In genomic region chr13:89897681-89898080, GRCh38 we compare ENCODE assay signal across 17 cellular contexts.
DNase-seq lines count a peak whose midpoint lies in the region; ATAC-seq, FAIRE-seq and TF ChIP-seq lines count a peak whose summit lies in the region.
"Had no signal": no experiment of that assay in that cellular context is flagged by ENCODE, and none has a peak within 500 bp of the region (broad histone marks: within the 10 kb centered on the region; RNA-seq: fewer than 3 reads in every experiment).

No MANE protein-coding gene starts in this region.

- H4K20me1 ChIP-seq in GM12878 (ENCODE audit: control insufficient read depth, insufficient read depth): no peaks in the 10 kb centered on the region

- in situ Hi-C loops in GM12878 (cut with MboI): no loop called here

- no peaks in the 10 kb centered on the region for H3K4me1 Mint-ChIP-seq in CD8-positive, alpha-beta T cell (ENCODE audit: low read depth)
- H3K4me1 Mint-ChIP-seq: CD4-positive, CD25-positive, alpha-beta regulatory T cell; T-helper 17 cell had no signal

- H2AFZ ChIP-seq in GM12878 (ENCODE audit: control insufficient read depth, low read depth, low read length): no peak overlapping the region

- POLR2A ChIA-PET in GM12878 (lab: Charles Lee): no interaction called here
- POLR2A ChIA-PET in CD8-positive, alpha-beta T cell (lab: Charles Lee): no interaction called here

- no peak for FAIRE-seq in GM12878 (lab: Jason Lieb, UNC)
- FAIRE-seq: kidney had no signal

- intact Hi-C loops in GM12878 (cut with micrococcal nuclease; ENCODE audit: unreplicated experiment): no loop called here
- intact Hi-C loops in CD8-positive, alpha-beta T cell (cut with DNase I, micrococcal nuclease): no loop called here

- no peak overlapping the region for H3K27ac ChIP-seq in GM12878 (ENCODE audit: control insufficient read depth, insufficient read depth)
- H3K27ac ChIP-seq in CD8-positive, alpha-beta T cell (ENCODE audit: low read depth, low read length): no peak overlapping the region
- no peak overlapping the region for H3K27ac ChIP-seq in effector memory CD4-positive, alpha-beta T cell (ENCODE audit: insufficient read depth, low read length, poor library complexity, severe bottlenecking)
- H3K27ac ChIP-seq: heart left ventricle, neutrophil had no signal

- no peak overlapping the region for H3K4me3 Mint-ChIP-seq in CD8-positive, alpha-beta T cell
- H3K4me3 Mint-ChIP-seq: activated T-cell treated with anti-CD3 and anti-CD28 coated beads, Interleukin-2, amount 50 U/mL, for 4 hours; CD4-positive, CD25-positive, alpha-beta regulatory T cell; stimulated activated naive CD8-positive, alpha-beta T cell treated with anti-CD3 and anti-CD28 coated beads, Interleukin-15, Interleukin-2, amounts not matched to agents 100 ng/mL and 50 ng/mL, for 24 hours; T-helper 17 cell had no signal

- RAD21 ChIA-PET in GM12878 (lab: Charles Lee; ENCODE audit: unreplicated experiment): no interaction called here

- SMC1A ChIA-PET in GM12878 (lab: Charles Lee; ENCODE audit: uncharacterized antibody, unreplicated experiment): interaction anchor here (1.0 kb wide), 1 partner anchor 10 kb away, joined by 3 read pairs; no protein-coding TSS in a partner anchor

- no peaks in the 10 kb centered on the region for H3K9me3 ChIP-seq in GM12878 (replicated peaks; ENCODE audit: control insufficient read depth, insufficient read depth, low read length)
- H3K9me3 ChIP-seq in CD8-positive, alpha-beta T cell (ENCODE audit: low read length): no peaks in the 10 kb centered on the region
- H3K9me3 ChIP-seq in effector memory CD4-positive, alpha-beta T cell (ENCODE audit: control insufficient read depth, low read length): no peaks in the 10 kb centered on the region
- H3K9me3 ChIP-seq: neutrophil had no signal

- H3K9ac ChIP-seq in GM12878 (ENCODE audit: control insufficient read depth, insufficient read depth, low read length): no peak overlapping the region

- H3K36me3 ChIP-seq in GM12878 (ENCODE audit: control insufficient read depth in 2 of 2, insufficient read depth in 2 of 2, low read length in 1 of 2): no peaks in the 10 kb centered on the region
- no peaks in the 10 kb centered on the region for H3K36me3 ChIP-seq in CD8-positive, alpha-beta T cell (ENCODE audit: insufficient read depth, low read length)
- no peaks in the 10 kb centered on the region for H3K36me3 ChIP-seq in effector memory CD4-positive, alpha-beta T cell (ENCODE audit: control insufficient read depth, insufficient read depth, low read length)
- H3K36me3 ChIP-seq: heart left ventricle, neutrophil had no signal

- H3K27ac Mint-ChIP-seq in CD8-positive, alpha-beta T cell: no peak overlapping the region
- H3K27ac Mint-ChIP-seq: CD4-positive, CD25-positive, alpha-beta regulatory T cell; stimulated activated naive CD8-positive, alpha-beta T cell treated with anti-CD3 and anti-CD28 coated beads, Interleukin-15, Interleukin-2, amounts not matched to agents 100 ng/mL and 50 ng/mL, for 24 hours; T-helper 17 cell had no signal

- peaks cover 28% of the 10 kb centered on the region for H3K9me3 Mint-ChIP-seq in CD8-positive, alpha-beta T cell

- H3K79me2 ChIP-seq in GM12878 (ENCODE audit: control insufficient read depth, insufficient read depth, low read length): no peaks in the 10 kb centered on the region

- no peak for TF ChIP-seq POLR2A in GM12878 (IDR thresholded peaks at IDR 0.05; ENCODE audit: low read depth, low read length)

- 0 out of 6 replicates have a peak, but pooled peaks of 1 of the 3 experiments have one; percentile 2 for TF ChIP-seq CTCF in GM12878 (IDR thresholded peaks at IDR 0.05 in 2 of 3, conservative IDR thresholded peaks at IDR 0.05 in 1 of 3; ENCODE audit: control insufficient read depth in 2 of 3, extremely low read depth in 1 of 3, insufficient read depth in 1 of 3, low read depth in 3 of 3, low read length in 3 of 3)
- no peak for TF ChIP-seq CTCF in CD8-positive, alpha-beta T cell (IDR thresholded peaks at IDR 0.05)

- BruUV-seq in GM12878 (replicated peaks; lab: Mats Ljungman, UMichigan): no TSS peak

- 33% methylated on average over 1 of the region's 1 CpG for WGBS in GM12878 (ENCODE audit: insufficient coverage, insufficient replicate concordance, low lambda C conversion rate, missing lambda C conversion rate)

- H3K4me1 ChIP-seq in GM12878 (ENCODE audit: control insufficient read depth, insufficient read depth, low read length): no peaks in the 10 kb centered on the region
- no peaks in the 10 kb centered on the region for H3K4me1 ChIP-seq in CD8-positive, alpha-beta T cell (ENCODE audit: insufficient read depth, low read length)
- no peaks in the 10 kb centered on the region for H3K4me1 ChIP-seq in effector memory CD4-positive, alpha-beta T cell (ENCODE audit: control insufficient read depth, insufficient read depth, low read length, poor library complexity, severe bottlenecking)
- H3K4me1 ChIP-seq: heart left ventricle had no signal

- peak; percentile 4 for DNase-seq in GM12878 (ENCODE audit: low read depth, low spot score)
- no peak for DNase-seq in CD8-positive, alpha-beta T cell
- DNase-seq in effector memory CD4-positive, alpha-beta T cell: no peak
- DNase-seq: activated CD4-positive, alpha-beta T cell treated with anti-CD3 and anti-CD28 coated beads for 48 hours; activated T-cell treated with anti-CD3 and anti-CD28 coated beads, Interleukin-2, amount 50 U/mL, for 4 hours; CD4-positive, CD25-positive, alpha-beta regulatory T cell; EL; heart left ventricle; kidney; midbrain; T-helper 17 cell had no signal

- no peaks in the 10 kb centered on the region for H3K27me3 ChIP-seq in GM12878 (replicated peaks in 1 of 2; ENCODE audit: control insufficient read depth in 2 of 2, insufficient read depth in 2 of 2, low read length in 1 of 2)
- H3K27me3 ChIP-seq in CD8-positive, alpha-beta T cell (ENCODE audit: insufficient read depth, low read length): no peaks in the 10 kb centered on the region
- no peaks in the 10 kb centered on the region for H3K27me3 ChIP-seq in effector memory CD4-positive, alpha-beta T cell (replicated peaks; ENCODE audit: control insufficient read depth, insufficient read depth, low read length, poor library complexity, severe bottlenecking)
- H3K27me3 ChIP-seq: heart left ventricle, neutrophil had no signal

- H3K27me3 Mint-ChIP-seq in CD8-positive, alpha-beta T cell (ENCODE audit: low read depth): no peaks in the 10 kb centered on the region
- H3K27me3 Mint-ChIP-seq: CD4-positive, CD25-positive, alpha-beta regulatory T cell; stimulated activated naive CD8-positive, alpha-beta T cell treated with anti-CD3 and anti-CD28 coated beads, Interleukin-15, Interleukin-2, amounts not matched to agents 100 ng/mL and 50 ng/mL, for 24 hours; T-helper 17 cell had no signal

- no peak overlapping the region for H3K4me3 ChIP-seq in GM12878
- H3K4me3 ChIP-seq in CD8-positive, alpha-beta T cell (ENCODE audit: low read depth, low read length): no peak overlapping the region
- no peak overlapping the region for H3K4me3 ChIP-seq in effector memory CD4-positive, alpha-beta T cell (ENCODE audit: insufficient read depth, low read depth, low read length, poor library complexity, severe bottlenecking)
- H3K4me3 ChIP-seq: heart left ventricle had no signal

- no peaks in the 10 kb centered on the region for H3K36me3 Mint-ChIP-seq in CD8-positive, alpha-beta T cell
- H3K36me3 Mint-ChIP-seq: CD4-positive, CD25-positive, alpha-beta regulatory T cell had no signal

- H3K4me2 ChIP-seq in GM12878 (ENCODE audit: control insufficient read depth, insufficient read depth): no peak overlapping the region

- TF ChIP-seq EP300 in GM12878 (IDR thresholded peaks at IDR 0.05; ENCODE audit: borderline replicate concordance in 1 of 2, control insufficient read depth in 1 of 2, low read depth in 2 of 2, low read length in 2 of 2): peak in 1 of 2 experiments; percentile 56; a peak in 1 of 4 replicates

- TF ChIP-seq RAD21 in GM12878 (IDR thresholded peaks at IDR 0.05; ENCODE audit: insufficient read depth, low read depth, low read length): no peak

- CTCF ChIA-PET in GM12878 (lab: Yijun Ruan, JAX): no interaction called here
- CTCF ChIA-PET in CD8-positive, alpha-beta T cell (lab: Charles Lee): no interaction called here

- peak; percentile 57 for ATAC-seq in GM19043 (IDR thresholded peaks at IDR 0.05; ENCODE audit: low read depth, unreplicated experiment)
- peak; percentile 47 for ATAC-seq in GM21825 (IDR thresholded peaks at IDR 0.05; ENCODE audit: unreplicated experiment)
- peak; percentile 69 for ATAC-seq in HG03442 (IDR thresholded peaks at IDR 0.05; ENCODE audit: unreplicated experiment)
- peak; percentile 99 for ATAC-seq in GM12878
- no peak for ATAC-seq in CD8-positive, alpha-beta T cell
- no peak for ATAC-seq in HG02642 (IDR thresholded peaks at IDR 0.05; ENCODE audit: poor library complexity, unreplicated experiment)
- ATAC-seq: activated T-cell treated with anti-CD3 and anti-CD28 coated beads, Interleukin-2, amount 50 U/mL, for 4 hours; heart left ventricle; T-helper 17 cell had no signal

TF ChIP-seq in GM12878, 131 proteins besides CTCF, POLR2A, EP300 and RAD21 (continues in another document):
- TF ChIP-seq CBFB (IDR thresholded peaks at IDR 0.05; ENCODE audit: low read depth): no peak
- peak; percentile 80; the same call in 1 of the 2 replicates for TF ChIP-seq DPF2 (IDR thresholded peaks at IDR 0.05)
- no peak for TF ChIP-seq HDAC2 (IDR thresholded peaks at IDR 0.05)
- TF ChIP-seq MTA3 (IDR thresholded peaks at IDR 0.05; ENCODE audit: borderline replicate concordance, low read length): no peak
- peak; percentile 49 for TF ChIP-seq NR2F1 (conservative IDR thresholded peaks at IDR 0.05)
- peak; percentile 95 for TF ChIP-seq MTA2 (IDR thresholded peaks at IDR 0.05; ENCODE audit: low read depth)
- 0 out of 2 replicates have a peak, but pooled peaks have one; percentile 16 for TF ChIP-seq SPI1 (IDR thresholded peaks at IDR 0.05; ENCODE audit: borderline replicate concordance, insufficient read depth, low read depth, low read length)
- TF ChIP-seq CREM (IDR thresholded peaks at IDR 0.05; ENCODE audit: low read depth): no peak
- TF ChIP-seq IKZF2 (IDR thresholded peaks at IDR 0.05): peak in 1 of 2 experiments; percentile 61; a peak in 2 of 4 replicates
- TF ChIP-seq CEBPB (IDR thresholded peaks at IDR 0.05; ENCODE audit: borderline replicate concordance in 1 of 2, low read depth in 2 of 2, low read length in 2 of 2): no peak
- no peak for TF ChIP-seq E2F4 (IDR thresholded peaks at IDR 0.05; ENCODE audit: low read depth, low read length)

Comparison
In these comparisons a context has a peak if more than half of its experiments do, and no peak if none do; other contexts are left out.
1. ATAC-seq: peak in GM19043 (single experiment), GM21825 (single experiment), HG03442 (single experiment) and GM12878 (single experiment); none in CD8-positive, alpha-beta T cell (single experiment) and HG02642 (single experiment).